12 cellular contexts compared by ENCODE assay signal in genomic region chr6:36364669-36365479, GRCh38. TPM values are rescaled to one million over a fixed set of nuclear protein-coding genes. Genes with fewer than 3 reads are reported as not detected.
DNase-seq lines count a peak whose midpoint lies in the region; ATAC-seq and TF ChIP-seq lines count a peak whose summit lies in the region.
"Had no signal": no experiment of that assay in that cellular context is flagged by ENCODE, and none has a peak within 500 bp of the region (broad histone marks: within the 10 kb centered on the region; RNA-seq: fewer than 3 reads in every experiment).

No MANE protein-coding gene starts in this region.

- H4K20me1 ChIP-seq in DOHH2 (ENCODE audit: control insufficient read depth, insufficient read depth, low read depth, low read length): no peaks in the 10 kb centered on the region

- POLR2A ChIA-PET in Panc1 (lab: Charles Lee): no interaction called here

- H3K9me3 Mint-ChIP-seq in glutamatergic neuron (ENCODE audit: unreplicated experiment): peaks cover 2% of the 10 kb centered on the region

- H3K27ac ChIP-seq in DOHH2 (ENCODE audit: low read depth, low read length): no peak overlapping the region
- no peak overlapping the region for H3K27ac ChIP-seq in Panc1 (ENCODE audit: low read length)

- CTCF ChIA-PET in Panc1 (lab: Charles Lee): no interaction called here

- no peaks in the 10 kb centered on the region for H3F3A ChIP-seq in DOHH2 (ENCODE audit: control insufficient read depth, insufficient read depth)

- in situ Hi-C loops in Panc1 (cut with HindIII; ENCODE audit: low pct_unique_long_range_greater_than_20kb, low sequenced_read_pairs): no loop called here

- H3K27ac Mint-ChIP-seq in glutamatergic neuron (ENCODE audit: unreplicated experiment): no peak overlapping the region

- intact Hi-C loops in Panc1 (cut with micrococcal nuclease; ENCODE audit: unreplicated experiment): loop anchor here (5.0 kb wide), 1 partner anchor 338 kb away; the partner anchor contains the start of gene MAPK14

- ATAC-seq in GM18907 (IDR thresholded peaks at IDR 0.05; ENCODE audit: unreplicated experiment): peak; percentile 59
- peak; percentile 61 for ATAC-seq in Panc1
- ATAC-seq: left lobe of liver had no signal

- H3K27me3 Mint-ChIP-seq in glutamatergic neuron (ENCODE audit: unreplicated experiment): no peaks in the 10 kb centered on the region

- peak overlapping the region; percentile 13; the same call in 1 of the 2 replicates for H3K4me3 ChIP-seq in DOHH2 (ENCODE audit: low read length)
- H3K4me3 ChIP-seq in Panc1 (ENCODE audit: low read depth in 2 of 2, low read length in 2 of 2): no peak overlapping the region

- no peaks in the 10 kb centered on the region for H3K9me2 ChIP-seq in DOHH2 (replicated peaks; ENCODE audit: control insufficient read depth, low read length)

- peak overlapping the region; percentile 43; the same call in 1 of the 2 replicates for H3K4me2 ChIP-seq in DOHH2 (ENCODE audit: low read length)

- H3K27me3 ChIP-seq in DOHH2 (ENCODE audit: control insufficient read depth, low read length) (no peaks in the 10 kb centered on the region), Panc1 (ENCODE audit: control insufficient read depth, insufficient read depth, low read length) (no peaks in the 10 kb centered on the region)

- DNase-seq in Panc1 (ENCODE audit: low read depth, low spot score): no peak
- DNase-seq in glomerular visceral epithelial cell (ENCODE audit: extremely low spot score): peak; percentile 54
- DNase-seq in DMS79 (lab: John Stamatoyannopoulos, UW): no peak
- no peak for DNase-seq in SKM-1 treated with dmso at 0.1 percent for 144 hours (lab: John Stamatoyannopoulos, UW; ENCODE audit: unreplicated experiment)
- DNase-seq in activated naive CD4-positive, alpha-beta T cell treated with anti-CD3 and anti-CD28 coated beads, Interleukin-2, amount 50 U/mL, for 16 hours: no peak
- no peak for DNase-seq in glutamatergic neuron
- DNase-seq: DMS 273 treated with DMSO at 0.1 percent for 48 hours, erythroblast, SW 1271 had no signal

- BruUV-seq in Panc1 (replicated peaks; lab: Mats Ljungman, UMichigan): no TSS peak

- peaks cover 5% of the 10 kb centered on the region for H3K4me1 Mint-ChIP-seq in glutamatergic neuron (ENCODE audit: low read depth, unreplicated experiment)

- H3K4me1 ChIP-seq in DOHH2 (ENCODE audit: control insufficient read depth, low read length) (peaks cover 27% of the 10 kb centered on the region), Panc1 (ENCODE audit: control insufficient read depth, insufficient read depth, low read length) (0 out of 2 replicates have a peak, but pooled peaks cover 4% of the 10 kb centered on the region)

- no peak for TF ChIP-seq CTCF in DOHH2 (IDR thresholded peaks at IDR 0.05; ENCODE audit: low read depth, low read length, poor library complexity, severe bottlenecking)
- TF ChIP-seq CTCF in Panc1 (IDR thresholded peaks at IDR 0.05): no peak
- no peak for TF ChIP-seq CTCF in glutamatergic neuron (IDR thresholded peaks at IDR 0.05; ENCODE audit: partially characterized antibody, unreplicated experiment)

- H3K9me3 ChIP-seq in DOHH2 (ENCODE audit: control insufficient read depth, insufficient read depth, low read length): no peaks in the 10 kb centered on the region
- no peaks in the 10 kb centered on the region for H3K9me3 ChIP-seq in Panc1 (ENCODE audit: control insufficient read depth, insufficient read depth, low read depth, low read length)

- no peaks in the 10 kb centered on the region for H3K36me3 Mint-ChIP-seq in glutamatergic neuron (ENCODE audit: unreplicated experiment)

- H3K4me3 Mint-ChIP-seq in glutamatergic neuron (ENCODE audit: unreplicated experiment): no peak overlapping the region

- H3K36me3 ChIP-seq in DOHH2 (ENCODE audit: control insufficient read depth, low read length) (no peaks in the 10 kb centered on the region), Panc1 (ENCODE audit: control insufficient read depth, insufficient read depth, low read length) (no peaks in the 10 kb centered on the region)

- no peaks in the 10 kb centered on the region for H3K79me2 ChIP-seq in DOHH2 (ENCODE audit: control insufficient read depth, low read length)

RNA-seq across cellular contexts. Expression of gene ETV7, which starts 22.6 kb away (rescaled TPM):
- total RNA-seq in Panc1 (2021; ENCODE audit: unreplicated experiment) (2.0 TPM), glutamatergic neuron (ENCODE audit: unreplicated experiment) (not detected)
- polyA plus RNA-seq in Panc1 (2012; ENCODE audit: insufficient read length): 1.5 TPM

RNA-seq across cellular contexts. Expression of gene BNIP5, which starts 28.2 kb away (rescaled TPM):
- total RNA-seq in Panc1 (2021; ENCODE audit: unreplicated experiment): not detected
- polyA plus RNA-seq in Panc1 (2012; ENCODE audit: insufficient read length): not detected
- total RNA-seq in glutamatergic neuron (ENCODE audit: unreplicated experiment): not detected
- total RNA-seq: left lobe of liver had no signal
